ENCODE assay signal across 13 cellular contexts in genomic region chr11:110147965-110148709, GRCh38. TPM values are rescaled to one million over a fixed set of nuclear protein-coding genes. Genes with fewer than 3 reads are reported as not detected.
DNase-seq lines count a peak whose midpoint lies in the region; FAIRE-seq and TF ChIP-seq lines count a peak whose summit lies in the region.
"Had no signal": no experiment of that assay in that cellular context is flagged by ENCODE, and none has a peak within 500 bp of the region (broad histone marks: within the 10 kb centered on the region; RNA-seq: fewer than 3 reads in every experiment).

No MANE protein-coding gene starts in this region.

- H3K9me3 Mint-ChIP-seq in endodermal cell = no peaks in the 10 kb centered on the region
- no peaks in the 10 kb centered on the region for H3K9me3 Mint-ChIP-seq in CD8-positive, alpha-beta memory T cell
- H3K9me3 Mint-ChIP-seq: activated naive CD8-positive, alpha-beta T cell treated with anti-CD3 and anti-CD28 coated beads for 36 hours had no signal

- no peak overlapping the region for H3K4me3 ChIP-seq in bronchial epithelial cell (ENCODE audit: low read depth, low read length)
- no peak overlapping the region for H3K4me3 ChIP-seq in endodermal cell (ENCODE audit: low read length)
- no peak overlapping the region for H3K4me3 ChIP-seq in CD8-positive, alpha-beta memory T cell (ENCODE audit: low read length)

- H3K9me3 ChIP-seq in endodermal cell (ENCODE audit: control insufficient read depth, low read length) = no peaks in the 10 kb centered on the region
- no peaks in the 10 kb centered on the region for H3K9me3 ChIP-seq in CD8-positive, alpha-beta memory T cell (ENCODE audit: low read length)

- FAIRE-seq in bronchial epithelial cell (lab: Jason Lieb, UNC) = no peak
- FAIRE-seq: HepG2 had no signal

- H3K36me3 Mint-ChIP-seq in endodermal cell (ENCODE audit: low read depth) = peaks cover 3% of the 10 kb centered on the region
- H3K36me3 Mint-ChIP-seq in CD8-positive, alpha-beta memory T cell = no peaks in the 10 kb centered on the region
- H3K36me3 Mint-ChIP-seq: activated naive CD8-positive, alpha-beta T cell treated with anti-CD3 and anti-CD28 coated beads for 36 hours had no signal

- CTCF ChIA-PET in CD8-positive, alpha-beta memory T cell (lab: Charles Lee) = no interaction called here

- 88% methylated on average over 3 of the region's 3 CpGs; no CpG with 5 or more reads in 1 of the 2 experiments for WGBS in endodermal cell (ENCODE audit: insufficient coverage in 1 of 2, insufficient read length in 1 of 2), 2 experiments

- no peaks in the 10 kb centered on the region for H3K27me3 ChIP-seq in bronchial epithelial cell (ENCODE audit: control insufficient read depth, insufficient read depth, low read length)
- H3K27me3 ChIP-seq in endodermal cell (ENCODE audit: control insufficient read depth, insufficient read depth, low read length, poor library complexity, severe bottlenecking) = no peaks in the 10 kb centered on the region
- no peaks in the 10 kb centered on the region for H3K27me3 ChIP-seq in CD8-positive, alpha-beta memory T cell (ENCODE audit: insufficient read depth, low read length, poor library complexity, severe bottlenecking)

- TF ChIP-seq CTCF in bronchial epithelial cell (IDR thresholded peaks at IDR 0.05; ENCODE audit: insufficient read depth, low read length, severe bottlenecking) = no peak
- no peak for TF ChIP-seq CTCF in endodermal cell (conservative IDR thresholded peaks at IDR 0.05)

- peaks cover 4% of the 10 kb centered on the region for H3K4me1 ChIP-seq in endodermal cell (ENCODE audit: control insufficient read depth, insufficient read depth, low read length)
- H3K4me1 ChIP-seq in CD8-positive, alpha-beta memory T cell (ENCODE audit: insufficient read depth, low read length) = no peaks in the 10 kb centered on the region

- no peaks in the 10 kb centered on the region for H3K36me3 ChIP-seq in bronchial epithelial cell (ENCODE audit: control insufficient read depth, insufficient read depth, low read length)
- H3K36me3 ChIP-seq in endodermal cell (ENCODE audit: control insufficient read depth, insufficient read depth, low read length) = no peaks in the 10 kb centered on the region
- no peaks in the 10 kb centered on the region for H3K36me3 ChIP-seq in CD8-positive, alpha-beta memory T cell (ENCODE audit: insufficient read depth, low read length)

- DNase-seq in COLO829 (ENCODE audit: low spot score) (peak; percentile 30), M059J (ENCODE audit: low read depth) (peak; percentile 86), bronchial epithelial cell (ENCODE audit: low read depth) (peak; percentile 37), lung microvascular endothelial cell (ENCODE audit: low read depth in 2 of 2) (peak; percentile 33 to 66), endodermal cell (no peak), NCI-H2029 treated with DMSO at 0.1 percent for 48 hours (lab: John Stamatoyannopoulos, UW) (no peak)
- DNase-seq in activated CD4-positive, alpha-beta T cell treated with anti-CD3 and anti-CD28 coated beads, Interleukin-2, amount 50 U/mL, for 48 hours = no peak
- DNase-seq in CD8-positive, alpha-beta memory T cell = no peak
- DNase-seq: activated CD4-positive, alpha-beta T cell treated with anti-CD3 and anti-CD28 coated beads for 48 hours; activated naive CD8-positive, alpha-beta T cell treated with anti-CD3 and anti-CD28 coated beads for 36 hours; SHP77; stimulated activated CD4-positive, alpha-beta T cell treated with anti-CD3 and anti-CD28 coated beads, Interleukin-4, amount 100 ng/mL, for 4 hours had no signal

- no peak overlapping the region for H3K9ac ChIP-seq in endodermal cell (ENCODE audit: extremely low read depth, low read length, poor library complexity, severe bottlenecking)

- H3K27ac Mint-ChIP-seq in endodermal cell = no peak overlapping the region
- H3K27ac Mint-ChIP-seq in CD8-positive, alpha-beta memory T cell = no peak overlapping the region
- H3K27ac Mint-ChIP-seq: activated naive CD8-positive, alpha-beta T cell treated with anti-CD3 and anti-CD28 coated beads for 36 hours had no signal

- H3K27ac ChIP-seq in endodermal cell (ENCODE audit: low read depth, low read length) = no peak overlapping the region
- no peak overlapping the region for H3K27ac ChIP-seq in CD8-positive, alpha-beta memory T cell (ENCODE audit: low read depth, low read length)

- H3K4me1 Mint-ChIP-seq in endodermal cell = peaks cover 5% of the 10 kb centered on the region
- no peaks in the 10 kb centered on the region for H3K4me1 Mint-ChIP-seq in CD8-positive, alpha-beta memory T cell
- H3K4me1 Mint-ChIP-seq: activated naive CD8-positive, alpha-beta T cell treated with anti-CD3 and anti-CD28 coated beads for 36 hours had no signal

- POLR2A ChIA-PET in CD8-positive, alpha-beta memory T cell (lab: Charles Lee) = no interaction called here

- no peaks in the 10 kb centered on the region for H3K27me3 Mint-ChIP-seq in endodermal cell (ENCODE audit: insufficient read depth)
- H3K27me3 Mint-ChIP-seq in CD8-positive, alpha-beta memory T cell = peaks cover 5 to 8% of the 10 kb centered on the region in 2 donors

- no peak overlapping the region for H3K4me3 Mint-ChIP-seq in endodermal cell
- H3K4me3 Mint-ChIP-seq in CD8-positive, alpha-beta memory T cell = no peak overlapping the region
- H3K4me3 Mint-ChIP-seq: activated naive CD8-positive, alpha-beta T cell treated with anti-CD3 and anti-CD28 coated beads for 36 hours had no signal

RNA-seq across cellular contexts. Expression of gene ZC3H12C, which starts 54.9 kb away (rescaled TPM):
- total RNA-seq in M059J (2014; rRNA removed; shearing (Covaris generic)) = 11.9 and 14.8 TPM in 2 replicates
- total RNA-seq in bronchial epithelial cell (3.3 and 5.3 TPM in 2 replicates), lung microvascular endothelial cell (10.5 and 13.7 TPM in 2 replicates), endodermal cell (1 to 10 TPM; 4.1 to 5.6 TPM)
- polyA plus RNA-seq in endodermal cell (2013, experiment 1 of 2) = 21.0 TPM
- polyA plus RNA-seq in endodermal cell (2013, experiment 2 of 2) = 20.0 TPM
- total RNA-seq in CD8-positive, alpha-beta memory T cell = 1 to 10 TPM; 1.5 to 1.9 TPM
- polyA plus RNA-seq in CD8-positive, alpha-beta memory T cell = not detected

Comparison
In these comparisons a context has a peak if more than half of its experiments do, and no peak if none do; other contexts are left out.
1. DNase-seq: peak in COLO829 (single experiment), M059J (single experiment), bronchial epithelial cell (single experiment) and lung microvascular endothelial cell (2 of 2); none in endodermal cell (single experiment), activated CD4-positive, alpha-beta T cell treated with anti-CD3 and anti-CD28 coated beads, Interleukin-2, amount 50 U/mL, for 48 hours (0 of 2), CD8-positive, alpha-beta memory T cell (0 of 5) and NCI-H2029 treated with DMSO at 0.1 percent for 48 hours (single experiment).